ENCODE assay signal across 1 cellular context in genomic region chr19:7476241-7476640, GRCh38.
TF ChIP-seq lines count a peak whose summit lies in the region.

No MANE protein-coding gene starts in this region.

TF ChIP-seq in IMR-90, 13 proteins besides CTCF, POLR2A, EP300 and RAD21:
- no peak for TF ChIP-seq MAFK (IDR thresholded peaks at IDR 0.05; ENCODE audit: low read depth, low read length)
- TF ChIP-seq RCOR1 (IDR thresholded peaks at IDR 0.05; ENCODE audit: insufficient replicate concordance, low read length) = no peak
- TF ChIP-seq MAZ (IDR thresholded peaks at IDR 0.05; ENCODE audit: borderline replicate concordance, low read depth, low read length) = no peak
- TF ChIP-seq, protein P1, sequence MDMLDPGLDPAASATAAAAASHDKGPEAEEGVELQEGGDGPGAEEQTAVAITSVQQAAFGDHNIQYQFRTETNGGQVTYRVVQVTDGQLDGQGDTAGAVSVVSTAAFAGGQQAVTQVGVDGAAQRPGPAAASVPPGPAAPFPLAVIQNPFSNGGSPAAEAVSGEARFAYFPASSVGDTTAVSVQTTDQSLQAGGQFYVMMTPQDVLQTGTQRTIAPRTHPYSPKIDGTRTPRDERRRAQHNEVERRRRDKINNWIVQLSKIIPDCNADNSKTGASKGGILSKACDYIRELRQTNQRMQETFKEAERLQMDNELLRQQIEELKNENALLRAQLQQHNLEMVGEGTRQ (IDR thresholded peaks at IDR 0.05; ENCODE audit: low read depth, low read length) = no peak
- no peak for TF ChIP-seq CEBPB (IDR thresholded peaks at IDR 0.05; ENCODE audit: low read depth, low read length)
- no peak for TF ChIP-seq SMC3 (IDR thresholded peaks at IDR 0.05; ENCODE audit: low read depth, low read length)
- TF ChIP-seq RFX5 (IDR thresholded peaks at IDR 0.05; ENCODE audit: low read depth, low read length) = no peak
- TF ChIP-seq CHD1 (IDR thresholded peaks at IDR 0.05; ENCODE audit: low read depth, low read length) = no peak
- no peak for TF ChIP-seq NFE2L2 (IDR thresholded peaks at IDR 0.05; ENCODE audit: low read depth, low read length)
- TF ChIP-seq ELK1 (IDR thresholded peaks at IDR 0.05; ENCODE audit: borderline replicate concordance, low read depth, low read length) = no peak
- TF ChIP-seq BHLHE40 (IDR thresholded peaks at IDR 0.05; ENCODE audit: low read depth, low read length) = no peak
- no peak for TF ChIP-seq MXI1 (IDR thresholded peaks at IDR 0.05; ENCODE audit: borderline replicate concordance, low read depth, low read length)
- TF ChIP-seq FOS (IDR thresholded peaks at IDR 0.05; ENCODE audit: low read depth, low read length) = no peak
